ENCODE assay signal across 10 cellular contexts in the genomic region with DNA sequence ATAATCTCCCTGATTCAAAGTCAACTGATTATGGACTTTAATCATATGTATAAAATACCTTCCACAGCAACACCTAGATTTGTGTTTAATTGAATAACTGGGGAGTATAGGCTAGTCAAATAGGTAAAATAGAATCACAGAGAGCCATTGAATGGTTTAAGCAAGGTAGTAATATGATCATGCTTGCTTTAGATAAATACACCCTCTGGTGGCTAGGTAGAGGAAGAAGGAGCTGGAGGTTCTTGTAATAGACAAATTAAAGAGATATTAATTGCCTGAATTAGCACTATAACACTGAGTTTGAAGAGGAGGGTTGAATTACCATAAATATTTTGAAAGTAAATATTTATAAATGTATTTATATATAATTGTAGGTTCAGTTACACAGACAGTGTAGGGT. TPM values are rescaled to one million over a fixed set of nuclear protein-coding genes. Genes with fewer than 3 reads are reported as not detected.
A peak's percentile ranks its signal among the peaks of the same experiment; 100 is the strongest.
DNase-seq lines count a peak whose midpoint lies in the region; ATAC-seq and TF ChIP-seq lines count a peak whose summit lies in the region.
"Had no signal": no experiment of that assay in that cellular context is flagged by ENCODE, and none has a peak within 500 bp of the region (broad histone marks: within the 10 kb centered on the region; RNA-seq: fewer than 3 reads in every experiment).

No MANE protein-coding gene starts in this region.

- H3K79me2 ChIP-seq in hepatocyte = no peaks in the 10 kb centered on the region

- H3K27ac Mint-ChIP-seq in activated naive CD4-positive, alpha-beta T cell treated with anti-CD3 and anti-CD28 coated beads for 36 hours = no peak overlapping the region

- H3K27me3 ChIP-seq in hepatocyte = no peaks in the 10 kb centered on the region

- no peak overlapping the region for H3K27ac ChIP-seq in hepatocyte

- H3K4me1 ChIP-seq in hepatocyte (ENCODE audit: insufficient read depth) = no peaks in the 10 kb centered on the region

- TF ChIP-seq CTCF in hepatocyte (IDR thresholded peaks at IDR 0.05; ENCODE audit: poor library complexity) = peak; percentile 51
- no peak for TF ChIP-seq CTCF in GM10248 (IDR thresholded peaks at IDR 0.05; ENCODE audit: control extremely low read depth, extremely low read depth, low read depth, missing control alignments)

- H3K27me3 Mint-ChIP-seq in activated naive CD4-positive, alpha-beta T cell treated with anti-CD3 and anti-CD28 coated beads for 36 hours (ENCODE audit: low read depth) = no peaks in the 10 kb centered on the region

- intact Hi-C loops in activated naive CD4-positive, alpha-beta T cell treated with anti-CD3 and anti-CD28 coated beads for 36 hours (cut with micrococcal nuclease) = loop anchor here (5.0 kb wide), 1 partner anchor 158 kb away; no protein-coding TSS in a partner anchor

- H4K20me1 ChIP-seq in hepatocyte (ENCODE audit: insufficient read depth, poor library complexity, severe bottlenecking) = no peaks in the 10 kb centered on the region

- H3K4me1 Mint-ChIP-seq in activated naive CD4-positive, alpha-beta T cell treated with anti-CD3 and anti-CD28 coated beads for 36 hours (ENCODE audit: low read depth) = no peaks in the 10 kb centered on the region

- DNase-seq in ACHN = peak; percentile 35
- peak; percentile 30 for DNase-seq in LHCN-M2 (ENCODE audit: low read depth)
- DNase-seq in SW480 (ENCODE audit: low spot score) = peak; percentile 54
- DNase-seq in hepatocyte (ENCODE audit: low spot score) = peak; percentile 32
- no peak for DNase-seq in H4 (ENCODE audit: low spot score)
- no peak for DNase-seq in GM10248 (ENCODE audit: extremely low spot score)
- no peak for DNase-seq in activated naive CD4-positive, alpha-beta T cell treated with anti-CD3 and anti-CD28 coated beads for 36 hours
- DNase-seq: activated CD4-positive, alpha-beta T cell treated with anti-CD3 and anti-CD28 coated beads, Interleukin-2, amount 50 U/mL, for 48 hours; MV-4-11 had no signal

- CTCF ChIA-PET in GM10248 (lab: Yijun Ruan, JAX) = interaction anchor here (1.2 kb wide), 1 partner anchor 160 kb away, joined by 4 read pairs; no protein-coding TSS in a partner anchor
- CTCF ChIA-PET in activated naive CD4-positive, alpha-beta T cell treated with anti-CD3 and anti-CD28 coated beads for 36 hours (lab: Charles Lee) = interaction anchor here (1.5 kb wide), 1 partner anchor 160 kb away, joined by 4 read pairs; no protein-coding TSS in a partner anchor

- H3K9me3 ChIP-seq in hepatocyte (ENCODE audit: low read depth) = no peaks in the 10 kb centered on the region

- H3K9me2 ChIP-seq in hepatocyte (replicated peaks; ENCODE audit: insufficient read depth) = no peaks in the 10 kb centered on the region

- no peak overlapping the region for H3K4me3 ChIP-seq in hepatocyte

- no peak for ATAC-seq in GM19397 (IDR thresholded peaks at IDR 0.05; ENCODE audit: unreplicated experiment)

- H3K36me3 Mint-ChIP-seq in activated naive CD4-positive, alpha-beta T cell treated with anti-CD3 and anti-CD28 coated beads for 36 hours (ENCODE audit: low read depth) = no peaks in the 10 kb centered on the region

- H3K4me3 Mint-ChIP-seq in activated naive CD4-positive, alpha-beta T cell treated with anti-CD3 and anti-CD28 coated beads for 36 hours = no peak overlapping the region

- no peak overlapping the region for H3K4me2 ChIP-seq in hepatocyte

- no peaks in the 10 kb centered on the region for H3K36me3 ChIP-seq in hepatocyte (replicated peaks; ENCODE audit: insufficient read depth, low read depth)

- in situ Hi-C loops in ACHN (cut with HindIII; ENCODE audit: low pct_ligation_motif_present, low pct_unique_long_range_greater_than_20kb, low sequenced_read_pairs) = no loop called here

- H2AFZ ChIP-seq in hepatocyte = no peak overlapping the region

- no peaks in the 10 kb centered on the region for H3K9me3 Mint-ChIP-seq in activated naive CD4-positive, alpha-beta T cell treated with anti-CD3 and anti-CD28 coated beads for 36 hours

- POLR2A ChIA-PET in GM10248 (lab: Yijun Ruan, JAX) = no interaction called here

RNA-seq across cellular contexts. Expression of gene DIRAS3, which starts 40.3 kb away (rescaled TPM):
- 16.2 and 25.7 TPM in 2 replicates for total RNA-seq in LHCN-M2 (2014; rRNA removed)
- polyA plus RNA-seq in LHCN-M2 (2012) = 0.68 TPM
- total RNA-seq in hepatocyte = 1.9 and 3.0 TPM in 2 replicates
- 2.0 and 4.1 TPM in 2 replicates for polyA plus RNA-seq in hepatocyte
- total RNA-seq in H4 (2014; rRNA removed; shearing (Covaris generic)) = 0.06 and 1.5 TPM in 2 replicates
- total RNA-seq in activated naive CD4-positive, alpha-beta T cell treated with anti-CD3 and anti-CD28 coated beads for 36 hours = not detected

Comparison
In these comparisons a context has a peak if more than half of its experiments do, and no peak if none do; other contexts are left out.
1. DNase-seq: peak in ACHN (single experiment), LHCN-M2 (single experiment), SW480 (single experiment) and hepatocyte (single experiment); none in H4 (single experiment), GM10248 (single experiment) and activated naive CD4-positive, alpha-beta T cell treated with anti-CD3 and anti-CD28 coated beads for 36 hours (single experiment).